ENCODE assay signal across 8 cellular contexts in the genomic region with DNA sequence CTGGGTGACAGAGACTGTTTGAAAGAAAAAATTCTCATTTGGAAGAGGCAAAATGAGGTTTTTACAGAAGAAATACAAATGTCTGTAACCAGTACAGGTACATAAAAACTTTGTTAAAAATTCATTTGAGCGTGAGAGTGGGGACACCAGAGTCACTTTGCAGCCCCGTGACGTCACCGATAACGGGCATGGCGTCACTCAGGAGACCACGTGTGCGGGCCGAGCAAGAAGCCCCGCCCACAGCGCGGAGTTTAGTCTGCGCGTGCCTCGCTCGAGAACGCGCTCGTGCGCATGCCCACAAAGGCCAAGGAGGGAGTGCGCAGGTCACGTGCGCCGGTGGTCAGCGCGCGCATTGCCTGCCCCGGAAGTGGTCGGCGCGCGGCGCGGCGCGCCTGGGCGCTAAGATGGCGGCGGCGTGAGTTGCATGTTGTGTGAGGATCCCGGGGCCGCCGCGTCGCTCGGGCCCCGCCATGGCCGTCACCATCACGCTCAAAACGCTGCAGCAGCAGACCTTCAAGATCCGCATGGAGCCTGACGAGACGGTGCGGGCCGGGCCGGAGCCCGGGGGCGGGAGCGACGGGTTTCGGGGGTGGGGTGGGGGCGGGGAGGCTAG.
DNase-seq lines count a peak whose midpoint lies in the region; ATAC-seq lines count a peak whose summit lies in the region.

TSS of gene RAD23A (plus strand) at position 384 of the 613 bp plus-strand sequence. CDS start at position 471, 87 bp downstream.

- H3K4me3 Mint-ChIP-seq in central memory CD8-positive, alpha-beta T cell, result peak within 1 kb of the TSS; percentile 97

- H3K27me3 Mint-ChIP-seq in central memory CD8-positive, alpha-beta T cell, result no peaks in the 10 kb centered on the region

- H3K4me1 Mint-ChIP-seq in central memory CD8-positive, alpha-beta T cell, result peaks cover 37% of the 10 kb centered on the region

- H3K27ac Mint-ChIP-seq in central memory CD8-positive, alpha-beta T cell (ENCODE audit: low read depth), result peak within 1 kb of the TSS; percentile 98

- peaks cover 72% of the 10 kb centered on the region for H3K36me3 Mint-ChIP-seq in central memory CD8-positive, alpha-beta T cell (ENCODE audit: insufficient read depth)

- ATAC-seq in GM19043 (IDR thresholded peaks at IDR 0.05; ENCODE audit: low read depth, unreplicated experiment) (peak; percentile 59), HG03378 (IDR thresholded peaks at IDR 0.05; ENCODE audit: unreplicated experiment) (peak; percentile 66)
- ATAC-seq in activated CD4-positive, CD25-positive, alpha-beta regulatory T cell treated with anti-CD3 and anti-CD28 coated beads, Interleukin-2, amount 50 U/mL, for 24 hours, result peak; percentile 74 to 80
- ATAC-seq in central memory CD8-positive, alpha-beta T cell (replicated peaks; ENCODE audit: extremely low read depth, poor library complexity, severe bottlenecking), result peak; percentile 80

- no peaks in the 10 kb centered on the region for H3K9me3 Mint-ChIP-seq in central memory CD8-positive, alpha-beta T cell

- DNase-seq in AG20443 (ENCODE audit: low spot score) (peak; percentile 97), NCI-H446 treated with DMSO at 0.1 percent for 48 hours (lab: John Stamatoyannopoulos, UW) (peak; percentile 95), islet precursor cell (peak; percentile 98)
- DNase-seq in central memory CD8-positive, alpha-beta T cell (ENCODE audit: low spot score in 2 of 2), result peak; percentile 98 to 99
- peak; percentile 99 for DNase-seq in stimulated activated CD4-positive, alpha-beta T cell treated with anti-CD3 and anti-CD28 coated beads, Interleukin-12 subunit alpha, Interleukin-12 subunit beta, amount 100 ng/mL, for 4 hours

Comparison
In these comparisons a context has a peak if more than half of its experiments do, and no peak if none do; other contexts are left out.
1. Peak in every context shown above with its lines: DNase-seq and ATAC-seq.